Comparison of ENCODE assay signal across 21 cellular contexts in genomic region chr6:21694168-21694567, GRCh38.
"Had no signal": no experiment of that assay in that cellular context is flagged by ENCODE, and none has a peak within 500 bp of the region (broad histone marks: within the 10 kb centered on the region; RNA-seq: fewer than 3 reads in every experiment).

No MANE protein-coding gene starts in this region.

- H3K4me3 ChIP-seq: colonic mucosa, esophagus squamous epithelium, gastrocnemius medialis, lower lobe of right lung, right atrium auricular region, spleen had no signal

- H3K27ac Mint-ChIP-seq: activated CD4-positive, alpha-beta memory T cell treated with anti-CD3 and anti-CD28 coated beads, Interleukin-2, amount 10 ng/mL, durations not matched to agents 7 days and 5 days; activated CD4-positive, alpha-beta T cell treated with anti-CD3 and anti-CD28 coated beads, Interleukin-2, amount 10 ng/mL, durations not matched to agents 24 days and 14 days; activated naive CD4-positive, alpha-beta T cell treated with anti-CD3 and anti-CD28 coated beads for 36 hours; activated naive CD8-positive, alpha-beta T cell treated with anti-CD3 and anti-CD28 coated beads, Interleukin-2, amount 10 ng/mL, durations not matched to agents 7 days and 5 days; activated T-cell treated with anti-CD3 and anti-CD28 coated beads, Interleukin-2, amount 50 U/mL, for 72 hours; naive thymus-derived CD4-positive, alpha-beta T cell; progenitor cell of endocrine pancreas; T-helper 17 cell had no signal

- H3K4me1 ChIP-seq: colonic mucosa, esophagus squamous epithelium, gastrocnemius medialis, lower lobe of right lung, right atrium auricular region, spleen had no signal

- H3K9me3 Mint-ChIP-seq: activated CD4-positive, alpha-beta memory T cell treated with anti-CD3 and anti-CD28 coated beads, Interleukin-2, amount 10 ng/mL, durations not matched to agents 7 days and 5 days; activated CD4-positive, alpha-beta T cell treated with anti-CD3 and anti-CD28 coated beads, Interleukin-2, amount 10 ng/mL, durations not matched to agents 24 days and 14 days; activated naive CD4-positive, alpha-beta T cell treated with anti-CD3 and anti-CD28 coated beads for 36 hours; activated naive CD8-positive, alpha-beta T cell treated with anti-CD3 and anti-CD28 coated beads, Interleukin-2, amount 10 ng/mL, durations not matched to agents 7 days and 5 days had no signal

- DNase-seq: activated CD4-positive, alpha-beta memory T cell treated with anti-CD3 and anti-CD28 coated beads, Interleukin-2, amount 10 ng/mL, durations not matched to agents 7 days and 5 days; activated CD4-positive, alpha-beta T cell treated with anti-CD3 and anti-CD28 coated beads, Interleukin-2, amount 10 ng/mL, durations not matched to agents 24 days and 14 days; activated effector memory CD4-positive, alpha-beta T cell treated with Interleukin-2 at 50 U/mL for 16 hours; activated naive CD4-positive, alpha-beta T cell treated with anti-CD3 and anti-CD28 coated beads for 36 hours; activated naive CD8-positive, alpha-beta T cell treated with anti-CD3 and anti-CD28 coated beads, Interleukin-2, amount 10 ng/mL, durations not matched to agents 7 days and 5 days; activated T-cell treated with anti-CD3 and anti-CD28 coated beads, Interleukin-2, amount 50 U/mL, for 72 hours; amniotic stem cell; colonic mucosa; esophagus squamous epithelium; gastrocnemius medialis; kidney; lower lobe of right lung; naive thymus-derived CD4-positive, alpha-beta T cell; spleen; stimulated activated CD4-positive, alpha-beta T cell treated with anti-CD3 and anti-CD28 coated beads, Interleukin-4, amount 100 ng/mL, for 1 hour; stimulated activated naive CD4-positive, alpha-beta T cell; T-helper 17 cell had no signal

- ATAC-seq: activated T-cell treated with anti-CD3 and anti-CD28 coated beads, Interleukin-2, amount 50 U/mL, for 72 hours; gastrocnemius medialis; left lobe of liver; lower lobe of right lung; naive thymus-derived CD4-positive, alpha-beta T cell; T-helper 17 cell had no signal

- H3K4me3 Mint-ChIP-seq: activated CD4-positive, alpha-beta memory T cell treated with anti-CD3 and anti-CD28 coated beads, Interleukin-2, amount 10 ng/mL, durations not matched to agents 7 days and 5 days; activated CD4-positive, alpha-beta T cell treated with anti-CD3 and anti-CD28 coated beads, Interleukin-2, amount 10 ng/mL, durations not matched to agents 24 days and 14 days; activated naive CD4-positive, alpha-beta T cell treated with anti-CD3 and anti-CD28 coated beads for 36 hours; activated naive CD8-positive, alpha-beta T cell treated with anti-CD3 and anti-CD28 coated beads, Interleukin-2, amount 10 ng/mL, durations not matched to agents 7 days and 5 days; activated T-cell treated with anti-CD3 and anti-CD28 coated beads, Interleukin-2, amount 50 U/mL, for 72 hours; naive thymus-derived CD4-positive, alpha-beta T cell; T-helper 17 cell had no signal

- H3K4me1 Mint-ChIP-seq: activated CD4-positive, alpha-beta memory T cell treated with anti-CD3 and anti-CD28 coated beads, Interleukin-2, amount 10 ng/mL, durations not matched to agents 7 days and 5 days; activated CD4-positive, alpha-beta T cell treated with anti-CD3 and anti-CD28 coated beads, Interleukin-2, amount 10 ng/mL, durations not matched to agents 24 days and 14 days; activated naive CD8-positive, alpha-beta T cell treated with anti-CD3 and anti-CD28 coated beads, Interleukin-2, amount 10 ng/mL, durations not matched to agents 7 days and 5 days; T-helper 17 cell had no signal

- H3K27ac ChIP-seq: colonic mucosa, esophagus squamous epithelium, gastrocnemius medialis, lower lobe of right lung, right atrium auricular region, spleen had no signal

- H3K36me3 ChIP-seq: colonic mucosa, esophagus squamous epithelium, gastrocnemius medialis, lower lobe of right lung, right atrium auricular region, spleen had no signal

- H3K36me3 Mint-ChIP-seq: activated naive CD8-positive, alpha-beta T cell treated with anti-CD3 and anti-CD28 coated beads, Interleukin-2, amount 10 ng/mL, durations not matched to agents 7 days and 5 days; naive thymus-derived CD4-positive, alpha-beta T cell had no signal

- H3K27me3 ChIP-seq: colonic mucosa, esophagus squamous epithelium, gastrocnemius medialis, right atrium auricular region, spleen had no signal

- H3K9me3 ChIP-seq: colonic mucosa, esophagus squamous epithelium, gastrocnemius medialis, lower lobe of right lung, right atrium auricular region, spleen had no signal

- H3K27me3 Mint-ChIP-seq: activated CD4-positive, alpha-beta memory T cell treated with anti-CD3 and anti-CD28 coated beads, Interleukin-2, amount 10 ng/mL, durations not matched to agents 7 days and 5 days; activated CD4-positive, alpha-beta T cell treated with anti-CD3 and anti-CD28 coated beads, Interleukin-2, amount 10 ng/mL, durations not matched to agents 24 days and 14 days; activated naive CD8-positive, alpha-beta T cell treated with anti-CD3 and anti-CD28 coated beads, Interleukin-2, amount 10 ng/mL, durations not matched to agents 7 days and 5 days; progenitor cell of endocrine pancreas; T-helper 17 cell had no signal

- FAIRE-seq: bronchial epithelial cell, kidney had no signal
